In genomic region chr7:92133133-92133736, GRCh38 we compare ENCODE assay signal across 8 cellular contexts. TPM values are rescaled to one million over a fixed set of nuclear protein-coding genes. Genes with fewer than 3 reads are reported as not detected.
DNase-seq lines count a peak whose midpoint lies in the region; ATAC-seq and TF ChIP-seq lines count a peak whose summit lies in the region.

No MANE protein-coding gene starts in this region.

- 31 to 33% methylated on average over 15 of the region's 15 CpGs for WGBS in body of pancreas, 2 donors
- WGBS in right lobe of liver (ENCODE audit: insufficient coverage, low coverage, low lambda C conversion rate, missing lambda C conversion rate) = 18% methylated on average over 14 of the region's 15 CpGs
- WGBS in transverse colon (ENCODE audit: low coverage in 1 of 2), 2 donors = 22 to 34% methylated on average over 4 to 15 of the region's 15 CpGs

- in situ Hi-C loops in transverse colon (cut with MboI; ENCODE audit: low pct_ligation_motif_present in 1 of 4, low pct_unique_long_range_greater_than_20kb in 1 of 4, low sequenced_read_pairs in 3 of 4) = no loop called here

- peak overlapping the region; percentile 91 for H3K9ac ChIP-seq in Loucy (ENCODE audit: low read depth, low read length, poor library complexity, severe bottlenecking)

- 0 out of 2 replicates have a peak, but pooled peaks cover 3% of the 10 kb centered on the region for H3F3A ChIP-seq in Loucy (ENCODE audit: low read depth)

- H3K4me1 ChIP-seq in Loucy (ENCODE audit: insufficient read depth, low read length, poor library complexity, severe bottlenecking) = peaks cover 58% of the 10 kb centered on the region
- H3K4me1 ChIP-seq in body of pancreas = peaks cover 24% of the 10 kb centered on the region
- peaks cover 0 to 14% (median 0%) of the 10 kb centered on the region in 4 donors for H3K4me1 ChIP-seq in right lobe of liver
- peaks cover 11 to 28% (median 14%) of the 10 kb centered on the region in 4 donors for H3K4me1 ChIP-seq in transverse colon

- no peaks in the 10 kb centered on the region for H3K9me2 ChIP-seq in Loucy (replicated peaks; ENCODE audit: low read depth, low read length)

- peak overlapping the region; percentile 84 for H3K4me3 ChIP-seq in Loucy (ENCODE audit: low read length, poor library complexity, severe bottlenecking)
- peak overlapping the region; percentile 69 to 95 for H3K4me3 ChIP-seq in body of pancreas
- H3K4me3 ChIP-seq in right lobe of liver = peak overlapping the region; percentile 90 to 99 (median 94)
- H3K4me3 ChIP-seq in transverse colon = peak overlapping the region; percentile 57 to 98 (median 84)

- intact Hi-C loops in body of pancreas (cut with DNase I) = no loop called here
- intact Hi-C loops in right lobe of liver (cut with DNase I) = no loop called here
- intact Hi-C loops in transverse colon (cut with DNase I; ENCODE audit: low total_unique reads) = no loop called here

- TF ChIP-seq CTCF in Loucy (conservative IDR thresholded peaks at IDR 0.05; ENCODE audit: low read length) (no peak), body of pancreas (IDR thresholded peaks at IDR 0.05) (no peak), right lobe of liver (IDR thresholded peaks at IDR 0.05) (no peak), transverse colon (IDR thresholded peaks at IDR 0.05) (no peak)

- no peak for TF ChIP-seq EP300 in transverse colon (IDR thresholded peaks at IDR 0.05; ENCODE audit: low read depth)

- H3K36me3 ChIP-seq in Loucy (ENCODE audit: insufficient read depth, low read length) (peaks cover 31% of the 10 kb centered on the region; the same call in 1 of the 2 replicates), body of pancreas (replicated peaks in 1 of 2; ENCODE audit: insufficient read depth in 1 of 2, low read depth in 2 of 2) (peaks cover 0 to 3% of the 10 kb centered on the region in 2 donors), right lobe of liver (peaks cover 0 to 21% (median 0%) of the 10 kb centered on the region in 4 donors), transverse colon (peaks cover 0 to 5% (median 0%) of the 10 kb centered on the region in 4 donors)

- no peaks in the 10 kb centered on the region for H3K27me3 ChIP-seq in Loucy (ENCODE audit: insufficient read depth, low read length, poor library complexity, severe bottlenecking)
- no peaks in the 10 kb centered on the region for H3K27me3 ChIP-seq in body of pancreas
- no peaks in the 10 kb centered on the region for H3K27me3 ChIP-seq in right lobe of liver
- no peaks in the 10 kb centered on the region for H3K27me3 ChIP-seq in transverse colon

- H2AFZ ChIP-seq in Loucy (ENCODE audit: low read length) = peak overlapping the region; percentile 91

- TF ChIP-seq POLR2A in body of pancreas (IDR thresholded peaks at IDR 0.05) (no peak), right lobe of liver (IDR thresholded peaks at IDR 0.05) (no peak), transverse colon (IDR thresholded peaks at IDR 0.05) (no peak)

- DNase-seq in EL = peak; percentile 2
- DNase-seq in body of pancreas = no peak
- DNase-seq in right lobe of liver = no peak
- no peak for DNase-seq in transverse colon
- DNase-seq in amniotic stem cell (lab: John Stamatoyannopoulos, UW) = no peak
- no peak for DNase-seq in OCI-M2 (lab: John Stamatoyannopoulos, UW; ENCODE audit: unreplicated experiment)

- H3K79me2 ChIP-seq in Loucy (ENCODE audit: insufficient read depth, low read length) = peaks cover 70% of the 10 kb centered on the region

- H4K20me1 ChIP-seq in Loucy (ENCODE audit: insufficient read depth, low read length, poor library complexity, severe bottlenecking) = peaks cover 51% of the 10 kb centered on the region

- peak overlapping the region; percentile 99 for H3K4me2 ChIP-seq in Loucy (ENCODE audit: low read depth, low read length, poor library complexity, severe bottlenecking)

- H3K9me3 ChIP-seq in Loucy (ENCODE audit: insufficient read depth, low read depth, low read length) (no peaks in the 10 kb centered on the region), body of pancreas (no peaks in the 10 kb centered on the region), right lobe of liver (no peaks in the 10 kb centered on the region), transverse colon (no peaks in the 10 kb centered on the region)

- ATAC-seq in GM21576 (IDR thresholded peaks at IDR 0.05; ENCODE audit: unreplicated experiment) (peak; percentile 16), body of pancreas (no peak), right lobe of liver (peak; percentile 3 to 9 (median 3))

- H3K27ac ChIP-seq in body of pancreas = peak overlapping the region; percentile 93 to 99 (median 97)
- peak overlapping the region; percentile 97 to 100 (median 98) for H3K27ac ChIP-seq in right lobe of liver
- peak overlapping the region; percentile 92 to 97 (median 94) for H3K27ac ChIP-seq in transverse colon

RNA-seq across cellular contexts. Expression of gene CYP51A1, which starts 1.0 kb away (rescaled TPM):
- 10 to 100 TPM; 32.9 to 35.9 TPM for total RNA-seq in body of pancreas
- total RNA-seq in right lobe of liver = 100 to 1,000 TPM in 2 of 6 experiments, 10 to 100 TPM in 4; 35.9 to 144 (median 85.3) TPM
- 10 to 100 TPM; 26.5 to 74.1 (median 58.2) TPM for total RNA-seq in transverse colon

RNA-seq across cellular contexts. Expression of gene LRRD1, which starts 45.7 kb away (rescaled TPM):
- not detected for total RNA-seq in body of pancreas
- total RNA-seq in right lobe of liver = not detected
- not detected for total RNA-seq in transverse colon
